ENCODE assay signal across 21 cellular contexts in genomic region chr16:78591682-78592103, GRCh38.
"Had no signal": no experiment of that assay in that cellular context is flagged by ENCODE, and none has a peak within 500 bp of the region (broad histone marks: within the 10 kb centered on the region; RNA-seq: fewer than 3 reads in every experiment).

No MANE protein-coding gene starts in this region.

- H2AFZ ChIP-seq: neural progenitor cell had no signal

- H3K4me1 ChIP-seq: colonic mucosa, esophagus squamous epithelium, gastroesophageal sphincter, right atrium auricular region had no signal

- H3K27ac ChIP-seq: colonic mucosa, esophagus squamous epithelium, gastroesophageal sphincter, neural progenitor cell, ovary, right atrium auricular region had no signal

- DNase-seq: colonic mucosa; dermis blood vessel endothelial cell; esophagus squamous epithelium; foreskin fibroblast; glutamatergic neuron; immature natural killer cell; kidney; left colon; mesenchymal stem cell; midbrain; nucleus accumbens; ovary; stimulated activated CD4-positive, alpha-beta T cell treated with anti-CD3 and anti-CD28 coated beads, Interleukin-2, amount 100 ng/mL, for 48 hours; stimulated activated naive CD4-positive, alpha-beta T cell treated with Interleukin-2 at 50 U/mL for 16 hours; trophoblast cell had no signal

- H3K9me3 ChIP-seq: colonic mucosa, esophagus squamous epithelium, gastroesophageal sphincter, ovary, right atrium auricular region had no signal

- ATAC-seq: gastroesophageal sphincter; left colon; natural killer cell treated with Interleukin-12 subunit alpha and Interleukin-12 subunit beta and Interleukin-15 and Interleukin-18, amount 100 ng/mL, for 72 hours had no signal

- H3K4me2 ChIP-seq: neural progenitor cell, smooth muscle cell had no signal

- H3K36me3 ChIP-seq: colonic mucosa, esophagus squamous epithelium, gastroesophageal sphincter, neural progenitor cell, ovary, right atrium auricular region had no signal

- FAIRE-seq: kidney had no signal

- H3K9ac ChIP-seq: neural progenitor cell had no signal

- H3K27me3 ChIP-seq: colonic mucosa, gastroesophageal sphincter, neural progenitor cell, ovary, right atrium auricular region had no signal

- H3K4me3 ChIP-seq: colonic mucosa, esophagus squamous epithelium, gastroesophageal sphincter, lung, neural progenitor cell, ovary, right atrium auricular region, smooth muscle cell had no signal
